In the genomic region with DNA sequence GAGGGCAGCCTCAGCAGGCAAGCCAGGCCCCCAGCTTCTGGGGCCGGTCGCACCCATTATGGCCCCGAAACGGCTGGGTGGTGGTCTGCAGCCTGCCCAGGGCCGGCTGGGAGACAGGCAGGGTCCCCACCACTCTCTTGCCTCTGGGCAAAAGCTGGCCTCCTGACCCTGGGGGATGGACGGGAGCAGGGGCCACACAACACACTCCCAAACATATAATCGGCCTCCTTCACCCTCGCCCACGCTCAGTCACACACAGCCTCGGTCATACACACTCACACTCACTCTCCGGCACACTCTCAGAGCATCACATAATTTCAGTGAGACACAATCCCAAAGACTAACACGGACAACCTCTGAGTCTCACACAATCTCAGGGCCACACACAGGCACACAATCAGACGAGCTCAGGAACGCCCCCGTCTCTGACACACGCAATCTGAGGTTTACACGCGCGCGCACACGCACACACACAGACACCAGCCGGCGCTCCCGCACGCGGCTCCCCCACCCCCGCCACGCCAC, we compare ENCODE assay signal across 8 cellular contexts. TPM values are rescaled to one million over a fixed set of nuclear protein-coding genes. Genes with fewer than 3 reads are reported as not detected.
A peak's percentile ranks its signal among the peaks of the same experiment; 100 is the strongest.
DNase-seq lines count a peak whose midpoint lies in the region; ATAC-seq and TF ChIP-seq lines count a peak whose summit lies in the region.

No MANE protein-coding gene starts in this region.

- no peaks in the 10 kb centered on the region for H3K36me3 Mint-ChIP-seq in activated T-helper 17 cell treated with anti-CD3 and anti-CD28 coated beads, Interleukin-2, amount 50 U/mL, for 72 hours (ENCODE audit: low read depth)

- peak overlapping the region; percentile 85 for H3K27ac Mint-ChIP-seq in activated T-helper 17 cell treated with anti-CD3 and anti-CD28 coated beads, Interleukin-2, amount 50 U/mL, for 72 hours

- H3K9me3 Mint-ChIP-seq in activated T-helper 17 cell treated with anti-CD3 and anti-CD28 coated beads, Interleukin-2, amount 50 U/mL, for 72 hours: no peaks in the 10 kb centered on the region

- H3K27me3 Mint-ChIP-seq in activated T-helper 17 cell treated with anti-CD3 and anti-CD28 coated beads, Interleukin-2, amount 50 U/mL, for 72 hours: no peaks in the 10 kb centered on the region

- peak overlapping the region; percentile 64 to 94 (median 90) for H3K27ac ChIP-seq in heart right ventricle
- peak overlapping the region; percentile 69 for H3K27ac ChIP-seq in layer of hippocampus (ENCODE audit: low read depth, low read length)
- H3K27ac ChIP-seq in thyroid gland: peak overlapping the region; percentile 50 to 85 (median 74)

- H3K27me3 ChIP-seq in heart right ventricle (no peaks in the 10 kb centered on the region), layer of hippocampus (ENCODE audit: control insufficient read depth, insufficient read depth, low read length) (no peaks in the 10 kb centered on the region), thyroid gland (no peaks in the 10 kb centered on the region)

- ATAC-seq in heart right ventricle (no peak), left cardiac atrium (no peak), HG02852 (IDR thresholded peaks at IDR 0.05; ENCODE audit: unreplicated experiment) (no peak), GM19397 (IDR thresholded peaks at IDR 0.05; ENCODE audit: unreplicated experiment) (no peak)
- ATAC-seq in activated T-helper 17 cell treated with anti-CD3 and anti-CD28 coated beads, Interleukin-2, amount 50 U/mL, for 72 hours (replicated peaks): peak; percentile 18

- DNase-seq in heart right ventricle (no peak), left cardiac atrium (no peak), thyroid gland (no peak), erythroblast (lab: John Stamatoyannopoulos, UW) (no peak)

- WGBS in heart right ventricle, 2 donors: 1 to 2% methylated on average over 28 of the region's 28 CpGs
- WGBS in thyroid gland, 2 donors: 1% methylated on average over 8 to 22 of the region's 28 CpGs

- no peak for TF ChIP-seq POLR2A in thyroid gland (IDR thresholded peaks at IDR 0.05)
- no peak for TF ChIP-seq POLR2A in erythroblast (IDR thresholded peaks at IDR 0.05; ENCODE audit: low read length)

- H3K4me3 ChIP-seq in heart right ventricle: peak overlapping the region; percentile 64 to 97 (median 84)
- H3K4me3 ChIP-seq in thyroid gland (replicated peaks in 1 of 3): peak overlapping the region in 2 of 3 donors; percentile 47 to 92

- intact Hi-C loops in heart right ventricle (cut with DNase I): no loop called here
- intact Hi-C loops in left cardiac atrium (cut with DNase I): loop anchor here in 1 of 2 donors (1.0 kb wide), 1 partner anchor 20 kb away; no protein-coding TSS in a partner anchor
- intact Hi-C loops in thyroid gland (cut with DNase I): no loop called here

- H3K9me3 ChIP-seq in heart right ventricle (no peaks in the 10 kb centered on the region), thyroid gland (no peaks in the 10 kb centered on the region)

- peak overlapping the region; percentile 87 for H3K4me3 Mint-ChIP-seq in activated T-helper 17 cell treated with anti-CD3 and anti-CD28 coated beads, Interleukin-2, amount 50 U/mL, for 72 hours

- peaks cover 8 to 26% (median 21%) of the 10 kb centered on the region in 9 donors for H3K4me1 ChIP-seq in heart right ventricle
- H3K4me1 ChIP-seq in thyroid gland: peaks cover 40 to 49% of the 10 kb centered on the region in 2 donors

- TF ChIP-seq CTCF in heart right ventricle (IDR thresholded peaks at IDR 0.05) (no peak), thyroid gland (IDR thresholded peaks at IDR 0.05) (no peak)

- H3K4me1 Mint-ChIP-seq in activated T-helper 17 cell treated with anti-CD3 and anti-CD28 coated beads, Interleukin-2, amount 50 U/mL, for 72 hours: peaks cover 17% of the 10 kb centered on the region

- H3K36me3 ChIP-seq in heart right ventricle: no peaks in the 10 kb centered on the region
- no peaks in the 10 kb centered on the region for H3K36me3 ChIP-seq in thyroid gland

RNA-seq across cellular contexts. Expression of a gene that starts 0.6 kb away (rescaled TPM):
- total RNA-seq in heart right ventricle (10 to 100 TPM; 13.5 to 26.7 (median 21.1) TPM), left cardiac atrium (10 to 100 TPM; 28.1 to 36.5 TPM), thyroid gland (10 to 100 TPM; 52.5 to 76.1 (median 62.6) TPM)
- 10 to 100 TPM; 50.8 to 55.2 TPM for polyA plus RNA-seq in heart right ventricle
- 10 to 100 TPM; 18.1 to 33.5 TPM for total RNA-seq in activated T-helper 17 cell treated with anti-CD3 and anti-CD28 coated beads, Interleukin-2, amount 50 U/mL, for 72 hours
